1 cellular context compared by ENCODE assay signal in genomic region chr20:1415667-1416468, GRCh38.
TF ChIP-seq lines count a peak whose summit lies in the region.

No MANE protein-coding gene starts in this region.

TF ChIP-seq in HepG2, 621 proteins besides CTCF, POLR2A, EP300 and RAD21 (continued from another document and continues in another):
- TF ChIP-seq, protein P1, sequence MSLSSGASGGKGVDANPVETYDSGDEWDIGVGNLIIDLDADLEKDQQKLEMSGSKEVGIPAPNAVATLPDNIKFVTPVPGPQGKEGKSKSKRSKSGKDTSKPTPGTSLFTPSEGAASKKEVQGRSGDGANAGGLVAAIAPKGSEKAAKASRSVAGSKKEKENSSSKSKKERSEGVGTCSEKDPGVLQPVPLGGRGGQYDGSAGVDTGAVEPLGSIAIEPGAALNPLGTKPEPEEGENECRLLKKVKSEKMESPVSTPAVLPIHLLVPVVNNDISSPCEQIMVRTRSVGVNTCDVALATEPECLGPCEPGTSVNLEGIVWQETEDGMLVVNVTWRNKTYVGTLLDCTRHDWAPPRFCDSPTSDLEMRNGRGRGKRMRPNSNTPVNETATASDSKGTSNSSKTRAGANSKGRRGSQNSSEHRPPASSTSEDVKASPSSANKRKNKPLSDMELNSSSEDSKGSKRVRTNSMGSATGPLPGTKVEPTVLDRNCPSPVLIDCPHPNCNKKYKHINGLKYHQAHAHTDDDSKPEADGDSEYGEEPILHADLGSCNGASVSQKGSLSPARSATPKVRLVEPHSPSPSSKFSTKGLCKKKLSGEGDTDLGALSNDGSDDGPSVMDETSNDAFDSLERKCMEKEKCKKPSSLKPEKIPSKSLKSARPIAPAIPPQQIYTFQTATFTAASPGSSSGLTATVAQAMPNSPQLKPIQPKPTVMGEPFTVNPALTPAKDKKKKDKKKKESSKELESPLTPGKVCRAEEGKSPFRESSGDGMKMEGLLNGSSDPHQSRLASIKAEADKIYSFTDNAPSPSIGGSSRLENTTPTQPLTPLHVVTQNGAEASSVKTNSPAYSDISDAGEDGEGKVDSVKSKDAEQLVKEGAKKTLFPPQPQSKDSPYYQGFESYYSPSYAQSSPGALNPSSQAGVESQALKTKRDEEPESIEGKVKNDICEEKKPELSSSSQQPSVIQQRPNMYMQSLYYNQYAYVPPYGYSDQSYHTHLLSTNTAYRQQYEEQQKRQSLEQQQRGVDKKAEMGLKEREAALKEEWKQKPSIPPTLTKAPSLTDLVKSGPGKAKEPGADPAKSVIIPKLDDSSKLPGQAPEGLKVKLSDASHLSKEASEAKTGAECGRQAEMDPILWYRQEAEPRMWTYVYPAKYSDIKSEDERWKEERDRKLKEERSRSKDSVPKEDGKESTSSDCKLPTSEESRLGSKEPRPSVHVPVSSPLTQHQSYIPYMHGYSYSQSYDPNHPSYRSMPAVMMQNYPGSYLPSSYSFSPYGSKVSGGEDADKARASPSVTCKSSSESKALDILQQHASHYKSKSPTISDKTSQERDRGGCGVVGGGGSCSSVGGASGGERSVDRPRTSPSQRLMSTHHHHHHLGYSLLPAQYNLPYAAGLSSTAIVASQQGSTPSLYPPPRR (CRISPR knock-in tag; IDR thresholded peaks at IDR 0.05; ENCODE audit: borderline replicate concordance) = 0 out of 2 replicates have a peak, but pooled peaks have one; percentile 24
- TF ChIP-seq ZSCAN9 (CRISPR knock-in tag; IDR thresholded peaks at IDR 0.05; ENCODE audit: borderline replicate concordance) = 0 out of 2 replicates have a peak, but pooled peaks have one; percentile 53
- no peak for TF ChIP-seq ZNF562 (CRISPR knock-in tag; IDR thresholded peaks at IDR 0.05; ENCODE audit: borderline replicate concordance)
- TF ChIP-seq SMYD3 (CRISPR knock-in tag; IDR thresholded peaks at IDR 0.05) = no peak
- TF ChIP-seq, protein P2, sequence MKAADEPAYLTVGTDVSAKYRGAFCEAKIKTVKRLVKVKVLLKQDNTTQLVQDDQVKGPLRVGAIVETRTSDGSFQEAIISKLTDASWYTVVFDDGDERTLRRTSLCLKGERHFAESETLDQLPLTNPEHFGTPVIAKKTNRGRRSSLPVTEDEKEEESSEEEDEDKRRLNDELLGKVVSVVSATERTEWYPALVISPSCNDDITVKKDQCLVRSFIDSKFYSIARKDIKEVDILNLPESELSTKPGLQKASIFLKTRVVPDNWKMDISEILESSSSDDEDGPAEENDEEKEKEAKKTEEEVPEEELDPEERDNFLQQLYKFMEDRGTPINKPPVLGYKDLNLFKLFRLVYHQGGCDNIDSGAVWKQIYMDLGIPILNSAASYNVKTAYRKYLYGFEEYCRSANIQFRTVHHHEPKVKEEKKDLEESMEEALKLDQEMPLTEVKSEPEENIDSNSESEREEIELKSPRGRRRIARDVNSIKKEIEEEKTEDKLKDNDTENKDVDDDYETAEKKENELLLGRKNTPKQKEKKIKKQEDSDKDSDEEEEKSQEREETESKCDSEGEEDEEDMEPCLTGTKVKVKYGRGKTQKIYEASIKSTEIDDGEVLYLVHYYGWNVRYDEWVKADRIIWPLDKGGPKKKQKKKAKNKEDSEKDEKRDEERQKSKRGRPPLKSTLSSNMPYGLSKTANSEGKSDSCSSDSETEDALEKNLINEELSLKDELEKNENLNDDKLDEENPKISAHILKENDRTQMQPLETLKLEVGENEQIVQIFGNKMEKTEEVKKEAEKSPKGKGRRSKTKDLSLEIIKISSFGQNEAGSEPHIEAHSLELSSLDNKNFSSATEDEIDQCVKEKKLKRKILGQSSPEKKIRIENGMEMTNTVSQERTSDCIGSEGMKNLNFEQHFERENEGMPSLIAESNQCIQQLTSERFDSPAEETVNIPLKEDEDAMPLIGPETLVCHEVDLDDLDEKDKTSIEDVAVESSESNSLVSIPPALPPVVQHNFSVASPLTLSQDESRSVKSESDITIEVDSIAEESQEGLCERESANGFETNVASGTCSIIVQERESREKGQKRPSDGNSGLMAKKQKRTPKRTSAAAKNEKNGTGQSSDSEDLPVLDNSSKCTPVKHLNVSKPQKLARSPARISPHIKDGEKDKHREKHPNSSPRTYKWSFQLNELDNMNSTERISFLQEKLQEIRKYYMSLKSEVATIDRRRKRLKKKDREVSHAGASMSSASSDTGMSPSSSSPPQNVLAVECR (CRISPR knock-in tag; IDR thresholded peaks at IDR 0.05; ENCODE audit: borderline replicate concordance) = no peak
- no peak for TF ChIP-seq ZNF713 (CRISPR knock-in tag; IDR thresholded peaks at IDR 0.05)
- no peak for TF ChIP-seq ZNF253 (CRISPR knock-in tag; IDR thresholded peaks at IDR 0.05; ENCODE audit: borderline replicate concordance)
- TF ChIP-seq ATAD3A (CRISPR knock-in tag; IDR thresholded peaks at IDR 0.05) = no peak
- TF ChIP-seq SPEN (CRISPR knock-in tag; IDR thresholded peaks at IDR 0.05; ENCODE audit: low read depth) = no peak
- TF ChIP-seq ZNF354B (CRISPR knock-in tag; IDR thresholded peaks at IDR 0.05) = no peak
- no peak for TF ChIP-seq ZNF225 (CRISPR knock-in tag; IDR thresholded peaks at IDR 0.05)
- TF ChIP-seq REPIN1 (CRISPR knock-in tag; IDR thresholded peaks at IDR 0.05; ENCODE audit: borderline replicate concordance, low read depth) = no peak
- TF ChIP-seq, protein P3, sequence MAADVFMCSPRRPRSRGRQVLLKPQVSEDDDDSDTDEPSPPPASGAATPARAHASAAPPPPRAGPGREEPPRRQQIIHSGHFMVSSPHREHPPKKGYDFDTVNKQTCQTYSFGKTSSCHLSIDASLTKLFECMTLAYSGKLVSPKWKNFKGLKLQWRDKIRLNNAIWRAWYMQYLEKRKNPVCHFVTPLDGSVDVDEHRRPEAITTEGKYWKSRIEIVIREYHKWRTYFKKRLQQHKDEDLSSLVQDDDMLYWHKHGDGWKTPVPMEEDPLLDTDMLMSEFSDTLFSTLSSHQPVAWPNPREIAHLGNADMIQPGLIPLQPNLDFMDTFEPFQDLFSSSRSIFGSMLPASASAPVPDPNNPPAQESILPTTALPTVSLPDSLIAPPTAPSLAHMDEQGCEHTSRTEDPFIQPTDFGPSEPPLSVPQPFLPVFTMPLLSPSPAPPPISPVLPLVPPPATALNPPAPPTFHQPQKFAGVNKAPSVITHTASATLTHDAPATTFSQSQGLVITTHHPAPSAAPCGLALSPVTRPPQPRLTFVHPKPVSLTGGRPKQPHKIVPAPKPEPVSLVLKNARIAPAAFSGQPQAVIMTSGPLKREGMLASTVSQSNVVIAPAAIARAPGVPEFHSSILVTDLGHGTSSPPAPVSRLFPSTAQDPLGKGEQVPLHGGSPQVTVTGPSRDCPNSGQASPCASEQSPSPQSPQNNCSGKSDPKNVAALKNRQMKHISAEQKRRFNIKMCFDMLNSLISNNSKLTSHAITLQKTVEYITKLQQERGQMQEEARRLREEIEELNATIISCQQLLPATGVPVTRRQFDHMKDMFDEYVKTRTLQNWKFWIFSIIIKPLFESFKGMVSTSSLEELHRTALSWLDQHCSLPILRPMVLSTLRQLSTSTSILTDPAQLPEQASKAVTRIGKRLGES (CRISPR knock-in tag; IDR thresholded peaks at IDR 0.05; ENCODE audit: borderline replicate concordance) = no peak
- no peak for TF ChIP-seq ZNF414 (CRISPR knock-in tag; IDR thresholded peaks at IDR 0.05)
- no peak for TF ChIP-seq PAX8 (CRISPR knock-in tag; IDR thresholded peaks at IDR 0.05; ENCODE audit: borderline replicate concordance)
- TF ChIP-seq MIER2 (CRISPR knock-in tag; IDR thresholded peaks at IDR 0.05) = peak; percentile 73
- TF ChIP-seq, protein P4, sequence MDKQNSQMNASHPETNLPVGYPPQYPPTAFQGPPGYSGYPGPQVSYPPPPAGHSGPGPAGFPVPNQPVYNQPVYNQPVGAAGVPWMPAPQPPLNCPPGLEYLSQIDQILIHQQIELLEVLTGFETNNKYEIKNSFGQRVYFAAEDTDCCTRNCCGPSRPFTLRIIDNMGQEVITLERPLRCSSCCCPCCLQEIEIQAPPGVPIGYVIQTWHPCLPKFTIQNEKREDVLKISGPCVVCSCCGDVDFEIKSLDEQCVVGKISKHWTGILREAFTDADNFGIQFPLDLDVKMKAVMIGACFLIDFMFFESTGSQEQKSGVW (CRISPR knock-in tag; IDR thresholded peaks at IDR 0.05; ENCODE audit: borderline replicate concordance) = no peak
- no peak for TF ChIP-seq ZNF616 (CRISPR knock-in tag; IDR thresholded peaks at IDR 0.05; ENCODE audit: low read depth)
- no peak for TF ChIP-seq KDM5A (IDR thresholded peaks at IDR 0.05; ENCODE audit: borderline replicate concordance, low read length)
- TF ChIP-seq POLR2AphosphoS5 (IDR thresholded peaks at IDR 0.05; ENCODE audit: low read depth, low read length) = no peak
- TF ChIP-seq ZNF224 (CRISPR knock-in tag; IDR thresholded peaks at IDR 0.05) = no peak
- TF ChIP-seq ZNF3 (CRISPR knock-in tag; IDR thresholded peaks at IDR 0.05) = no peak
- TF ChIP-seq KLF15 (CRISPR knock-in tag; IDR thresholded peaks at IDR 0.05; ENCODE audit: borderline replicate concordance) = no peak
- no peak for TF ChIP-seq ZNF543 (CRISPR knock-in tag; IDR thresholded peaks at IDR 0.05)
- TF ChIP-seq RXRB (CRISPR knock-in tag; IDR thresholded peaks at IDR 0.05; ENCODE audit: borderline replicate concordance) = peak; percentile 85
- TF ChIP-seq CENPX (CRISPR knock-in tag; IDR thresholded peaks at IDR 0.05) = no peak
- TF ChIP-seq NONO (IDR thresholded peaks at IDR 0.05) = peak; percentile 94; the same call in 1 of the 2 replicates
- no peak for TF ChIP-seq NONO (CRISPR knock-in tag; conservative IDR thresholded peaks at IDR 0.05)
- TF ChIP-seq ZSCAN31 (CRISPR knock-in tag; IDR thresholded peaks at IDR 0.05; ENCODE audit: low read depth) = no peak
- TF ChIP-seq, protein P5, sequence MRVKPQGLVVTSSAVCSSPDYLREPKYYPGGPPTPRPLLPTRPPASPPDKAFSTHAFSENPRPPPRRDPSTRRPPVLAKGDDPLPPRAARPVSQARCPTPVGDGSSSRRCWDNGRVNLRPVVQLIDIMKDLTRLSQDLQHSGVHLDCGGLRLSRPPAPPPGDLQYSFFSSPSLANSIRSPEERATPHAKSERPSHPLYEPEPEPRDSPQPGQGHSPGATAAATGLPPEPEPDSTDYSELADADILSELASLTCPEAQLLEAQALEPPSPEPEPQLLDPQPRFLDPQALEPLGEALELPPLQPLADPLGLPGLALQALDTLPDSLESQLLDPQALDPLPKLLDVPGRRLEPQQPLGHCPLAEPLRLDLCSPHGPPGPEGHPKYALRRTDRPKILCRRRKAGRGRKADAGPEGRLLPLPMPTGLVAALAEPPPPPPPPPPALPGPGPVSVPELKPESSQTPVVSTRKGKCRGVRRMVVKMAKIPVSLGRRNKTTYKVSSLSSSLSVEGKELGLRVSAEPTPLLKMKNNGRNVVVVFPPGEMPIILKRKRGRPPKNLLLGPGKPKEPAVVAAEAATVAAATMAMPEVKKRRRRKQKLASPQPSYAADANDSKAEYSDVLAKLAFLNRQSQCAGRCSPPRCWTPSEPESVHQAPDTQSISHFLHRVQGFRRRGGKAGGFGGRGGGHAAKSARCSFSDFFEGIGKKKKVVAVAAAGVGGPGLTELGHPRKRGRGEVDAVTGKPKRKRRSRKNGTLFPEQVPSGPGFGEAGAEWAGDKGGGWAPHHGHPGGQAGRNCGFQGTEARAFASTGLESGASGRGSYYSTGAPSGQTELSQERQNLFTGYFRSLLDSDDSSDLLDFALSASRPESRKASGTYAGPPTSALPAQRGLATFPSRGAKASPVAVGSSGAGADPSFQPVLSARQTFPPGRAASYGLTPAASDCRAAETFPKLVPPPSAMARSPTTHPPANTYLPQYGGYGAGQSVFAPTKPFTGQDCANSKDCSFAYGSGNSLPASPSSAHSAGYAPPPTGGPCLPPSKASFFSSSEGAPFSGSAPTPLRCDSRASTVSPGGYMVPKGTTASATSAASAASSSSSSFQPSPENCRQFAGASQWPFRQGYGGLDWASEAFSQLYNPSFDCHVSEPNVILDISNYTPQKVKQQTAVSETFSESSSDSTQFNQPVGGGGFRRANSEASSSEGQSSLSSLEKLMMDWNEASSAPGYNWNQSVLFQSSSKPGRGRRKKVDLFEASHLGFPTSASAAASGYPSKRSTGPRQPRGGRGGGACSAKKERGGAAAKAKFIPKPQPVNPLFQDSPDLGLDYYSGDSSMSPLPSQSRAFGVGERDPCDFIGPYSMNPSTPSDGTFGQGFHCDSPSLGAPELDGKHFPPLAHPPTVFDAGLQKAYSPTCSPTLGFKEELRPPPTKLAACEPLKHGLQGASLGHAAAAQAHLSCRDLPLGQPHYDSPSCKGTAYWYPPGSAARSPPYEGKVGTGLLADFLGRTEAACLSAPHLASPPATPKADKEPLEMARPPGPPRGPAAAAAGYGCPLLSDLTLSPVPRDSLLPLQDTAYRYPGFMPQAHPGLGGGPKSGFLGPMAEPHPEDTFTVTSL (CRISPR knock-in tag; IDR thresholded peaks at IDR 0.05; ENCODE audit: borderline replicate concordance) = 0 out of 2 replicates have a peak, but pooled peaks have one; percentile 33
- no peak for TF ChIP-seq GPN1 (CRISPR knock-in tag; IDR thresholded peaks at IDR 0.05; ENCODE audit: borderline replicate concordance)
- no peak for TF ChIP-seq SIN3B (IDR thresholded peaks at IDR 0.05; ENCODE audit: low read length)
- TF ChIP-seq ZNF792 (CRISPR knock-in tag; IDR thresholded peaks at IDR 0.05) = peak; percentile 58; the same call in 1 of the 2 replicates
- TF ChIP-seq SRF (IDR thresholded peaks at IDR 0.05; ENCODE audit: low read depth, low read length) = no peak
- no peak for TF ChIP-seq SOX13 (IDR thresholded peaks at IDR 0.05)
- TF ChIP-seq SOX13 (CRISPR knock-in tag; conservative IDR thresholded peaks at IDR 0.05 in 1 of 2, IDR thresholded peaks at IDR 0.05 in 1 of 2) = peak in 1 of 2 experiments; percentile 61; a peak in 1 of 4 replicates
- TF ChIP-seq KDM2A (CRISPR knock-in tag; IDR thresholded peaks at IDR 0.05; ENCODE audit: borderline replicate concordance, low read depth) = peak; percentile 86
- peak; percentile 47; the same call in 1 of the 2 replicates for TF ChIP-seq NFE2 (CRISPR knock-in tag; IDR thresholded peaks at IDR 0.05)
- TF ChIP-seq MBNL3 (CRISPR knock-in tag; conservative IDR thresholded peaks at IDR 0.05) = no peak
- TF ChIP-seq CBFB (CRISPR knock-in tag; IDR thresholded peaks at IDR 0.05) = no peak
- TF ChIP-seq ETS1 (CRISPR knock-in tag; IDR thresholded peaks at IDR 0.05) = no peak
- no peak for TF ChIP-seq MBD4 (IDR thresholded peaks at IDR 0.05; ENCODE audit: borderline replicate concordance, low read length)
- no peak for TF ChIP-seq U2AF2 (IDR thresholded peaks at IDR 0.05; ENCODE audit: low read depth, low read length)
